Comparison of ENCODE assay signal across 8 cellular contexts in genomic region chr15:77959094-77959879, GRCh38.
DNase-seq lines count a peak whose midpoint lies in the region; ATAC-seq and TF ChIP-seq lines count a peak whose summit lies in the region.

No MANE protein-coding gene starts in this region.

- no peaks in the 10 kb centered on the region for H3K9me3 Mint-ChIP-seq in activated naive CD4-positive, alpha-beta T cell treated with anti-CD3 and anti-CD28 coated beads, Interleukin-2, amount 10 ng/mL, durations not matched to agents 7 days and 5 days
- no peaks in the 10 kb centered on the region for H3K9me3 Mint-ChIP-seq in glutamatergic neuron (ENCODE audit: unreplicated experiment)

- peak in 13 of 14 donors; percentile 16 to 80 (median 57) for DNase-seq in C1 segment of cervical spinal cord (lab: John Stamatoyannopoulos, UW)
- peak; percentile 89 for DNase-seq in Karpas-422
- DNase-seq in SK-N-DZ (ENCODE audit: low spot score), result peak; percentile 64
- DNase-seq in activated naive CD4-positive, alpha-beta T cell treated with anti-CD3 and anti-CD28 coated beads, Interleukin-2, amount 10 ng/mL, durations not matched to agents 7 days and 5 days, result peak; percentile 83
- peak; percentile 89 for DNase-seq in glutamatergic neuron
- peak; percentile 62 to 96 (median 82) for DNase-seq in posterior cingulate gyrus
- peak; percentile 49 to 65 for DNase-seq in tibial nerve (ENCODE audit: low spot score in 2 of 2)

- H3K36me3 ChIP-seq in Karpas-422 (ENCODE audit: insufficient read depth, low read length), result no peaks in the 10 kb centered on the region
- H3K36me3 ChIP-seq in tibial nerve, result no peaks in the 10 kb centered on the region

- H3K4me2 ChIP-seq in Karpas-422 (ENCODE audit: low read depth, low read length, poor library complexity, severe bottlenecking), result peak overlapping the region; percentile 58

- H3K9ac ChIP-seq in Karpas-422 (ENCODE audit: low read length), result no peak overlapping the region

- no peak overlapping the region for H2AFZ ChIP-seq in Karpas-422 (ENCODE audit: low read length)

- H3K4me1 ChIP-seq in Karpas-422 (ENCODE audit: low read length), result peaks cover 29% of the 10 kb centered on the region
- H3K4me1 ChIP-seq in tibial nerve, result peaks cover 0 to 7% (median 0%) of the 10 kb centered on the region in 4 donors

- peak; percentile 94 for TF ChIP-seq CTCF in glutamatergic neuron (IDR thresholded peaks at IDR 0.05; ENCODE audit: partially characterized antibody, unreplicated experiment)
- TF ChIP-seq CTCF in tibial nerve (IDR thresholded peaks at IDR 0.05), result peak; percentile 94 to 98 (median 96)

- intact Hi-C loops in posterior cingulate gyrus (cut with DNase I), result loop anchor here (2.0 kb wide), 2 partner anchors 150 to 282 kb away; no protein-coding TSS in a partner anchor

- H3K27me3 ChIP-seq in Karpas-422 (ENCODE audit: low read length) (no peaks in the 10 kb centered on the region), tibial nerve (no peaks in the 10 kb centered on the region)

- H3K27ac ChIP-seq in Karpas-422 (ENCODE audit: low read length) (no peak overlapping the region), tibial nerve (no peak overlapping the region)

- H3K27me3 Mint-ChIP-seq in activated naive CD4-positive, alpha-beta T cell treated with anti-CD3 and anti-CD28 coated beads, Interleukin-2, amount 10 ng/mL, durations not matched to agents 7 days and 5 days, result peaks cover 54% of the 10 kb centered on the region
- H3K27me3 Mint-ChIP-seq in glutamatergic neuron (ENCODE audit: unreplicated experiment), result peaks cover 6% of the 10 kb centered on the region

- no peaks in the 10 kb centered on the region for H3K9me2 ChIP-seq in Karpas-422 (replicated peaks; ENCODE audit: insufficient read depth, low read length)

- H3K79me2 ChIP-seq in Karpas-422 (ENCODE audit: low read length), result no peaks in the 10 kb centered on the region

- TF ChIP-seq EP300 in tibial nerve (IDR thresholded peaks at IDR 0.05), result no peak

- CTCF ChIA-PET in activated naive CD4-positive, alpha-beta T cell treated with anti-CD3 and anti-CD28 coated beads, Interleukin-2, amount 10 ng/mL, durations not matched to agents 7 days and 5 days (lab: Charles Lee), result interaction anchor here (0.7 to 7.3 kb wide), 24 partner anchors 39 to 750 kb away, joined by 3 to 106 read pairs (median 3); no protein-coding TSS in a partner anchor

- peak overlapping the region; percentile 37; the same call in 1 of the 2 replicates for H3K4me3 ChIP-seq in Karpas-422 (ENCODE audit: low read length)
- H3K4me3 ChIP-seq in tibial nerve, result peak overlapping the region in 3 of 4 donors; percentile 8 to 31 (median 24)

- peak; percentile 92 for ATAC-seq in GM19438 (IDR thresholded peaks at IDR 0.05; ENCODE audit: low read depth, unreplicated experiment)

- no peak overlapping the region for H3K4me3 Mint-ChIP-seq in activated naive CD4-positive, alpha-beta T cell treated with anti-CD3 and anti-CD28 coated beads, Interleukin-2, amount 10 ng/mL, durations not matched to agents 7 days and 5 days
- H3K4me3 Mint-ChIP-seq in glutamatergic neuron (ENCODE audit: unreplicated experiment), result no peak overlapping the region

- 12 to 15% methylated on average over 11 to 19 of the region's 20 CpGs for WGBS in tibial nerve, 2 donors

- H3K9me3 ChIP-seq in Karpas-422 (ENCODE audit: low read length) (no peaks in the 10 kb centered on the region), tibial nerve (no peaks in the 10 kb centered on the region)

- peaks cover 19% of the 10 kb centered on the region for H3K4me1 Mint-ChIP-seq in activated naive CD4-positive, alpha-beta T cell treated with anti-CD3 and anti-CD28 coated beads, Interleukin-2, amount 10 ng/mL, durations not matched to agents 7 days and 5 days
- H3K4me1 Mint-ChIP-seq in glutamatergic neuron (ENCODE audit: low read depth, unreplicated experiment), result no peaks in the 10 kb centered on the region

- no peak overlapping the region for H3K27ac Mint-ChIP-seq in activated naive CD4-positive, alpha-beta T cell treated with anti-CD3 and anti-CD28 coated beads, Interleukin-2, amount 10 ng/mL, durations not matched to agents 7 days and 5 days
- no peak overlapping the region for H3K27ac Mint-ChIP-seq in glutamatergic neuron (ENCODE audit: unreplicated experiment)

- no peaks in the 10 kb centered on the region for H4K20me1 ChIP-seq in Karpas-422 (ENCODE audit: insufficient read depth, low read depth, low read length)

- no peak for TF ChIP-seq POLR2A in tibial nerve (IDR thresholded peaks at IDR 0.05)

- no peaks in the 10 kb centered on the region for H3K36me3 Mint-ChIP-seq in activated naive CD4-positive, alpha-beta T cell treated with anti-CD3 and anti-CD28 coated beads, Interleukin-2, amount 10 ng/mL, durations not matched to agents 7 days and 5 days
- no peaks in the 10 kb centered on the region for H3K36me3 Mint-ChIP-seq in glutamatergic neuron (ENCODE audit: unreplicated experiment)
